1 cellular context compared by ENCODE assay signal in the genomic region with DNA sequence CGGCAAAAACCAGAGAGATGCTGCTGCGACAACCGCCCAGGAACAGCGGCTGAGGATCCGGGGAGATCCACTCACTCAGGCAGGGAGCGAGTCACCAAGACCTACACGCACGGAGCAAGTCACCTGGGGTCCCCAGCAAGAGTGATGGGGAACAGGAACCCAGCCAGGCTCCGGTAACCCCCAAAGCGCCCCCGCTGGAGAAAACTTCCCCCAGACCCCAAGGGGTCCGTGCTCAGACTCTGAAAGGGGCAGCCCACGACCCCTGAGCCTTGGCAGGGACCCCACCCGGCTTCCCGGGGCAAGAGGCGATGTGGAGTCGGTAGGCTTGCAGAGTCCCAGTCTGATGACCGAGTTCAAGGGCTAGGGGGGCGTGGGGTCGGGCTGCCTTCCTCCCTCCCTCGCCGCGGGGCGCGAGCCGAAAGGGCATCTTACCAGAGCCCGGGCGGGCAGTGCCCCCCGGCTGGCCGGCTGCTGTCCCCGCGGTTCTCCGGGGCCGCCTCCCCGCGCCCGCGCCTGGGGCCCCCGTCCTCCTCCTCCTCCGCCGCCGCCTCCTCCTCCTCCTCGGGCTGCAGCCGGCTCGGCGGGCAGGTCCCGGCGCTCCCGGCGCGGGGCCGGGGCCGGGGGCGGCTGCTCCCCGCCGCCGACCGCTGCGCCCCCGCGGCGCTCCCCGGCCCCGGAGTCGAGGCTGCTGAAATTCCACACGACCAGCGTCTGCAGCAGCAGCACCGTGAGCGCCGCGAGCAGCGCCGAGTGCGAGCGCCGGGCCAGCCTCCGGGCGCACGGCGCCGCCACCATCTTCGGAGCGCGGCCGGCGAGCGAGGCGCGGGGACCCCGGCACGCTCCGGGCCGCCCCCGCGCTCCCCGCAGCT.
TF ChIP-seq lines count a peak whose summit lies in the region.

No MANE protein-coding gene starts in this region.

TF ChIP-seq in HEK293, 187 proteins besides CTCF, POLR2A, EP300 and RAD21 (continued from another document):
- TF ChIP-seq, protein P1, sequence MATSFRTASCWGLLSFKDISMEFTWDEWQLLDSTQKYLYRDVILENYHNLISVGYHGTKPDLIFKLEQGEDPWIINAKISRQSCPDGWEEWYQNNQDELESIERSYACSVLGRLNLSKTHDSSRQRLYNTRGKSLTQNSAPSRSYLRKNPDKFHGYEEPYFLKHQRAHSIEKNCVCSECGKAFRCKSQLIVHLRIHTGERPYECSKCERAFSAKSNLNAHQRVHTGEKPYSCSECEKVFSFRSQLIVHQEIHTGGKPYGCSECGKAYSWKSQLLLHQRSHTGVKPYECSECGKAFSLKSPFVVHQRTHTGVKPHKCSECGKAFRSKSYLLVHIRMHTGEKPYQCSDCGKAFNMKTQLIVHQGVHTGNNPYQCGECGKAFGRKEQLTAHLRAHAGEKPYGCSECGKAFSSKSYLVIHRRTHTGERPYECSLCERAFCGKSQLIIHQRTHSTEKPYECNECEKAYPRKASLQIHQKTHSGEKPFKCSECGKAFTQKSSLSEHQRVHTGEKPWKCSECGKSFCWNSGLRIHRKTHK (tag by site-specific recombination; IDR thresholded peaks at IDR 0.05), result no peak
- TF ChIP-seq ZBTB1 (tag by site-specific recombination; IDR thresholded peaks at IDR 0.05), result no peak
- no peak for TF ChIP-seq GLIS2 (tag by site-specific recombination; IDR thresholded peaks at IDR 0.05)
- no peak for TF ChIP-seq ZNF514 (tag by site-specific recombination; IDR thresholded peaks at IDR 0.05)
- peak; percentile 42 for TF ChIP-seq ZNF335 (tag by site-specific recombination; conservative IDR thresholded peaks at IDR 0.05)
- TF ChIP-seq ZEB2 (tag by site-specific recombination; IDR thresholded peaks at IDR 0.05), result no peak
- TF ChIP-seq, protein P2, sequence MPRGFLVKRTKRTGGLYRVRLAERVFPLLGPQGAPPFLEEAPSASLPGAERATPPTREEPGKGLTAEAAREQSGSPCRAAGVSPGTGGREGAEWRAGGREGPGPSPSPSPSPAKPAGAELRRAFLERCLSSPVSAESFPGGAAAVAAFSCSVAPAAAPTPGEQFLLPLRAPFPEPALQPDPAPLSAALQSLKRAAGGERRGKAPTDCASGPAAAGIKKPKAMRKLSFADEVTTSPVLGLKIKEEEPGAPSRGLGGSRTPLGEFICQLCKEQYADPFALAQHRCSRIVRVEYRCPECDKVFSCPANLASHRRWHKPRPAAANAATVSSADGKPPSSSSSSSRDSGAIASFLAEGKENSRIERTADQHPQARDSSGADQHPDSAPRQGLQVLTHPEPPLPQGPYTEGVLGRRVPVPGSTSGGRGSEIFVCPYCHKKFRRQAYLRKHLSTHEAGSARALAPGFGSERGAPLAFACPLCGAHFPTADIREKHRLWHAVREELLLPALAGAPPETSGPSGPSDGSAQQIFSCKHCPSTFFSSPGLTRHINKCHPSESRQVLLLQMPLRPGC (tag by site-specific recombination; IDR thresholded peaks at IDR 0.05), result no peak
- TF ChIP-seq, protein P3, sequence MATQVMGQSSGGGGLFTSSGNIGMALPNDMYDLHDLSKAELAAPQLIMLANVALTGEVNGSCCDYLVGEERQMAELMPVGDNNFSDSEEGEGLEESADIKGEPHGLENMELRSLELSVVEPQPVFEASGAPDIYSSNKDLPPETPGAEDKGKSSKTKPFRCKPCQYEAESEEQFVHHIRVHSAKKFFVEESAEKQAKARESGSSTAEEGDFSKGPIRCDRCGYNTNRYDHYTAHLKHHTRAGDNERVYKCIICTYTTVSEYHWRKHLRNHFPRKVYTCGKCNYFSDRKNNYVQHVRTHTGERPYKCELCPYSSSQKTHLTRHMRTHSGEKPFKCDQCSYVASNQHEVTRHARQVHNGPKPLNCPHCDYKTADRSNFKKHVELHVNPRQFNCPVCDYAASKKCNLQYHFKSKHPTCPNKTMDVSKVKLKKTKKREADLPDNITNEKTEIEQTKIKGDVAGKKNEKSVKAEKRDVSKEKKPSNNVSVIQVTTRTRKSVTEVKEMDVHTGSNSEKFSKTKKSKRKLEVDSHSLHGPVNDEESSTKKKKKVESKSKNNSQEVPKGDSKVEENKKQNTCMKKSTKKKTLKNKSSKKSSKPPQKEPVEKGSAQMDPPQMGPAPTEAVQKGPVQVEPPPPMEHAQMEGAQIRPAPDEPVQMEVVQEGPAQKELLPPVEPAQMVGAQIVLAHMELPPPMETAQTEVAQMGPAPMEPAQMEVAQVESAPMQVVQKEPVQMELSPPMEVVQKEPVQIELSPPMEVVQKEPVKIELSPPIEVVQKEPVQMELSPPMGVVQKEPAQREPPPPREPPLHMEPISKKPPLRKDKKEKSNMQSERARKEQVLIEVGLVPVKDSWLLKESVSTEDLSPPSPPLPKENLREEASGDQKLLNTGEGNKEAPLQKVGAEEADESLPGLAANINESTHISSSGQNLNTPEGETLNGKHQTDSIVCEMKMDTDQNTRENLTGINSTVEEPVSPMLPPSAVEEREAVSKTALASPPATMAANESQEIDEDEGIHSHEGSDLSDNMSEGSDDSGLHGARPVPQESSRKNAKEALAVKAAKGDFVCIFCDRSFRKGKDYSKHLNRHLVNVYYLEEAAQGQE (tag by site-specific recombination; IDR thresholded peaks at IDR 0.05), result no peak
